ENCODE assay signal across 11 cellular contexts in the genomic region with DNA sequence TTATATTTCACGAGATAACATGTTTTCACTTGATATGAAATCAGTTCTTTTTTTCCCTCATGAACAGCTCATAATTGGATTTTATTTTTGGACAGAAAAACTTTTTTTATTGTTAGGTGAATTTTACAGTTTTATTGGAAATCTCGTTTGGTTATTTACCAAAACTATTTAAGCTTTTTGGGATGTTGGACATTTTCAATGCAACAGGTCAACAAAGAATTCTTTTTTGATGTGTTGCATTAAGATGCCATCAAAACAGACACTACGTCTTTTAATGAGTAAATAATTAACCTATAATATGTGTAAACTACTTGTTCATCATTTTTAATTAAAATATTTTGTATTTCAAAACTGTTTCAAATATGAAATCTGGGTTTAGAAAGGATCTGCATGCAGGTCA. TPM values are rescaled to one million over a fixed set of nuclear protein-coding genes. Genes with fewer than 3 reads are reported as not detected.
A peak's percentile ranks its signal among the peaks of the same experiment; 100 is the strongest.
DNase-seq lines count a peak whose midpoint lies in the region; ATAC-seq and TF ChIP-seq lines count a peak whose summit lies in the region.
"Had no signal": no experiment of that assay in that cellular context is flagged by ENCODE, and none has a peak within 500 bp of the region (broad histone marks: within the 10 kb centered on the region; RNA-seq: fewer than 3 reads in every experiment).

No MANE protein-coding gene starts in this region.

- H3K27me3 ChIP-seq in right atrium auricular region (no peaks in the 10 kb centered on the region), hepatocyte (no peaks in the 10 kb centered on the region), neuronal stem cell (ENCODE audit: control insufficient read depth in 3 of 3, insufficient read depth in 3 of 3, low read depth in 1 of 3, low read length in 3 of 3) (no peaks in the 10 kb centered on the region)
- H3K27me3 ChIP-seq: SJSA1, vagina had no signal

- no peak overlapping the region for H3K23ac ChIP-seq in neuronal stem cell (ENCODE audit: low read depth, low read length, poor library complexity)

- peaks cover 57% of the 10 kb centered on the region for H3K4me1 Mint-ChIP-seq in activated CD4-positive, alpha-beta memory T cell treated with anti-CD3 and anti-CD28 coated beads, Interleukin-2, amount 10 ng/mL, durations not matched to agents 7 days and 5 days
- peaks cover 27% of the 10 kb centered on the region for H3K4me1 Mint-ChIP-seq in type B pancreatic cell (ENCODE audit: unreplicated experiment)

- no peak overlapping the region for H4K8ac ChIP-seq in neuronal stem cell (ENCODE audit: low read depth, low read length)

- no peaks in the 10 kb centered on the region for H3K79me1 ChIP-seq in neuronal stem cell (ENCODE audit: low read depth, low read length)

- intact Hi-C loops in left ventricle myocardium superior (cut with micrococcal nuclease) = no loop called here

- H2AFZ ChIP-seq in hepatocyte = no peak overlapping the region
- no peak overlapping the region for H2AFZ ChIP-seq in neuronal stem cell (ENCODE audit: low read length)

- H3K9me2 ChIP-seq in hepatocyte (replicated peaks; ENCODE audit: insufficient read depth) = no peaks in the 10 kb centered on the region

- no peak overlapping the region for H3K4ac ChIP-seq in neuronal stem cell (ENCODE audit: low read length)

- H3K4me2 ChIP-seq in hepatocyte = peak overlapping the region; percentile 79
- no peak overlapping the region for H3K4me2 ChIP-seq in neuronal stem cell (ENCODE audit: insufficient read depth, low read length, poor library complexity, severe bottlenecking)

- no peak overlapping the region for H3K18ac ChIP-seq in neuronal stem cell (ENCODE audit: low read length)

- H2BK120ac ChIP-seq in neuronal stem cell (ENCODE audit: low read depth, low read length) = no peak overlapping the region

- ATAC-seq in left ventricle myocardium superior (no peak), HG03469 (IDR thresholded peaks at IDR 0.05; ENCODE audit: unreplicated experiment) (no peak)

- H3K79me2 ChIP-seq in hepatocyte = peaks cover 99% of the 10 kb centered on the region

- H3K9me3 ChIP-seq in right atrium auricular region (no peaks in the 10 kb centered on the region), hepatocyte (ENCODE audit: low read depth) (no peaks in the 10 kb centered on the region), neuronal stem cell (replicated peaks in 1 of 2; ENCODE audit: control insufficient read depth in 2 of 2, insufficient read depth in 1 of 2, low read depth in 1 of 2, low read length in 2 of 2) (peaks cover 0 to 4% of the 10 kb centered on the region in 2 donors)
- H3K9me3 ChIP-seq: SJSA1, vagina had no signal

- peaks cover 57% of the 10 kb centered on the region for H3K36me3 Mint-ChIP-seq in activated CD4-positive, alpha-beta memory T cell treated with anti-CD3 and anti-CD28 coated beads, Interleukin-2, amount 10 ng/mL, durations not matched to agents 7 days and 5 days (ENCODE audit: low read depth)
- peaks cover 9% of the 10 kb centered on the region for H3K36me3 Mint-ChIP-seq in type B pancreatic cell

- H3K4me3 Mint-ChIP-seq in activated CD4-positive, alpha-beta memory T cell treated with anti-CD3 and anti-CD28 coated beads, Interleukin-2, amount 10 ng/mL, durations not matched to agents 7 days and 5 days = peak overlapping the region; percentile 24
- H3K4me3 Mint-ChIP-seq in type B pancreatic cell = peak overlapping the region; percentile 32

- POLR2A ChIA-PET in activated CD4-positive, alpha-beta memory T cell treated with anti-CD3 and anti-CD28 coated beads, Interleukin-2, amount 10 ng/mL, durations not matched to agents 7 days and 5 days (lab: Charles Lee) = interaction anchor here (1.0 to 19.3 kb wide), 3 partner anchors 9 to 33 kb away, joined by 5 to 822 read pairs (median 30); no protein-coding TSS in a partner anchor

- H4K20me1 ChIP-seq in hepatocyte (ENCODE audit: insufficient read depth, poor library complexity, severe bottlenecking) = peaks cover 87% of the 10 kb centered on the region

- no peak overlapping the region for H3K4me3 ChIP-seq in right atrium auricular region
- H3K4me3 ChIP-seq in hepatocyte = no peak overlapping the region
- H3K4me3 ChIP-seq in neuronal stem cell (ENCODE audit: low read length in 2 of 2) = no peak overlapping the region
- H3K4me3 ChIP-seq: SJSA1, vagina had no signal

- no peak overlapping the region for H2BK5ac ChIP-seq in neuronal stem cell (ENCODE audit: low read length)

- no peak overlapping the region for H3K9ac ChIP-seq in neuronal stem cell (ENCODE audit: low read depth, low read length, poor library complexity)

- peak overlapping the region; percentile 53 to 100 for H3K27ac ChIP-seq in right atrium auricular region
- no peak overlapping the region for H3K27ac ChIP-seq in hepatocyte
- no peak overlapping the region for H3K27ac ChIP-seq in neuronal stem cell (replicated peaks; ENCODE audit: low read length)
- H3K27ac ChIP-seq: SJSA1 had no signal

- DNase-seq in right atrium auricular region (ENCODE audit: low spot score) = no peak
- no peak for DNase-seq in left ventricle myocardium superior
- no peak for DNase-seq in activated CD4-positive, alpha-beta memory T cell treated with anti-CD3 and anti-CD28 coated beads, Interleukin-2, amount 10 ng/mL, durations not matched to agents 7 days and 5 days
- DNase-seq in hepatocyte (ENCODE audit: low spot score) = no peak
- DNase-seq in type B pancreatic cell (ENCODE audit: extremely low spot score, unreplicated experiment) = no peak
- DNase-seq in neuronal stem cell (ENCODE audit: low spot score) = no peak
- no peak for DNase-seq in DMS 273 (lab: John Stamatoyannopoulos, UW; ENCODE audit: unreplicated experiment)
- DNase-seq: NCI-H2081 treated with DMSO at 0.1 percent for 48 hours had no signal

- no peak overlapping the region for H3K14ac ChIP-seq in neuronal stem cell (ENCODE audit: low read length)

- H2BK15ac ChIP-seq in neuronal stem cell (ENCODE audit: low read length) = no peak overlapping the region

- peaks cover 0 to 78% of the 10 kb centered on the region in 2 donors for H3K4me1 ChIP-seq in right atrium auricular region
- peaks cover 28% of the 10 kb centered on the region for H3K4me1 ChIP-seq in hepatocyte (ENCODE audit: insufficient read depth)
- peaks cover 2% of the 10 kb centered on the region in 2 donors for H3K4me1 ChIP-seq in neuronal stem cell (ENCODE audit: control insufficient read depth in 2 of 2, insufficient read depth in 1 of 2, low read depth in 1 of 2, low read length in 2 of 2)

- H3K27me3 Mint-ChIP-seq in activated CD4-positive, alpha-beta memory T cell treated with anti-CD3 and anti-CD28 coated beads, Interleukin-2, amount 10 ng/mL, durations not matched to agents 7 days and 5 days = no peaks in the 10 kb centered on the region
- no peaks in the 10 kb centered on the region for H3K27me3 Mint-ChIP-seq in type B pancreatic cell

- no peaks in the 10 kb centered on the region for H3K36me3 ChIP-seq in right atrium auricular region
- no peaks in the 10 kb centered on the region for H3K36me3 ChIP-seq in hepatocyte (replicated peaks; ENCODE audit: insufficient read depth, low read depth)
- peaks cover 0 to 24% of the 10 kb centered on the region in 2 donors for H3K36me3 ChIP-seq in neuronal stem cell (replicated peaks in 1 of 2; ENCODE audit: control insufficient read depth in 2 of 2, insufficient read depth in 2 of 2, low read length in 2 of 2)
- H3K36me3 ChIP-seq: vagina had no signal

- H3K9me3 Mint-ChIP-seq in activated CD4-positive, alpha-beta memory T cell treated with anti-CD3 and anti-CD28 coated beads, Interleukin-2, amount 10 ng/mL, durations not matched to agents 7 days and 5 days = no peaks in the 10 kb centered on the region
- no peaks in the 10 kb centered on the region for H3K9me3 Mint-ChIP-seq in type B pancreatic cell

- H4K91ac ChIP-seq in neuronal stem cell (ENCODE audit: low read depth, low read length, poor library complexity) = no peak overlapping the region

- 77% methylated on average over 3 of the region's 3 CpGs for WGBS in hepatocyte (ENCODE audit: low lambda C conversion rate, missing lambda C conversion rate)
- WGBS in neuronal stem cell (ENCODE audit: extremely low coverage in 2 of 2, insufficient read length in 2 of 2, insufficient replicate concordance in 1 of 2), 2 donors = no CpG with 5 or more reads among the region's 3 CpGs

- CTCF ChIA-PET in activated CD4-positive, alpha-beta memory T cell treated with anti-CD3 and anti-CD28 coated beads, Interleukin-2, amount 10 ng/mL, durations not matched to agents 7 days and 5 days (lab: Charles Lee) = no interaction called here

- H2AK5ac ChIP-seq in neuronal stem cell (ENCODE audit: low read depth, low read length) = no peak overlapping the region

- peak overlapping the region; percentile 26 for H3K27ac Mint-ChIP-seq in activated CD4-positive, alpha-beta memory T cell treated with anti-CD3 and anti-CD28 coated beads, Interleukin-2, amount 10 ng/mL, durations not matched to agents 7 days and 5 days
- no peak overlapping the region for H3K27ac Mint-ChIP-seq in type B pancreatic cell

- no peak for TF ChIP-seq CTCF in right atrium auricular region (IDR thresholded peaks at IDR 0.05)
- no peak for TF ChIP-seq CTCF in hepatocyte (IDR thresholded peaks at IDR 0.05; ENCODE audit: poor library complexity)
- TF ChIP-seq CTCF in type B pancreatic cell (conservative IDR thresholded peaks at IDR 0.05) = no peak

- H2BK12ac ChIP-seq in neuronal stem cell (ENCODE audit: low read length) = no peak overlapping the region

RNA-seq across cellular contexts. Expression of a gene that starts 5.3 kb away (rescaled TPM):
- total RNA-seq in right atrium auricular region = 10 to 100 TPM; 51.4 to 81.3 TPM
- 35.9 TPM for total RNA-seq in left ventricle myocardium superior
- 100 to 1,000 TPM; 122 to 128 TPM for total RNA-seq in activated CD4-positive, alpha-beta memory T cell treated with anti-CD3 and anti-CD28 coated beads, Interleukin-2, amount 10 ng/mL, durations not matched to agents 7 days and 5 days
- total RNA-seq in hepatocyte = 65.8 and 69.7 TPM in 2 replicates
- polyA plus RNA-seq in hepatocyte = 70.8 and 80.7 TPM in 2 replicates
- 63.0 and 75.6 TPM in 2 replicates for total RNA-seq in type B pancreatic cell (ENCODE audit: low replicate concordance)
- polyA plus RNA-seq in neuronal stem cell (2013, experiment 1 of 2) = 55.8 TPM
- 60.0 TPM for polyA plus RNA-seq in neuronal stem cell (2013, experiment 2 of 2)

Comparison
In these comparisons a context has a peak if more than half of its experiments do, and no peak if none do; other contexts are left out.
1. H3K27ac ChIP-seq: peak in right atrium auricular region (2 of 2); none in hepatocyte (single experiment) and neuronal stem cell (single experiment).